Comparison of ENCODE assay signal across 1 cellular context in the genomic region with DNA sequence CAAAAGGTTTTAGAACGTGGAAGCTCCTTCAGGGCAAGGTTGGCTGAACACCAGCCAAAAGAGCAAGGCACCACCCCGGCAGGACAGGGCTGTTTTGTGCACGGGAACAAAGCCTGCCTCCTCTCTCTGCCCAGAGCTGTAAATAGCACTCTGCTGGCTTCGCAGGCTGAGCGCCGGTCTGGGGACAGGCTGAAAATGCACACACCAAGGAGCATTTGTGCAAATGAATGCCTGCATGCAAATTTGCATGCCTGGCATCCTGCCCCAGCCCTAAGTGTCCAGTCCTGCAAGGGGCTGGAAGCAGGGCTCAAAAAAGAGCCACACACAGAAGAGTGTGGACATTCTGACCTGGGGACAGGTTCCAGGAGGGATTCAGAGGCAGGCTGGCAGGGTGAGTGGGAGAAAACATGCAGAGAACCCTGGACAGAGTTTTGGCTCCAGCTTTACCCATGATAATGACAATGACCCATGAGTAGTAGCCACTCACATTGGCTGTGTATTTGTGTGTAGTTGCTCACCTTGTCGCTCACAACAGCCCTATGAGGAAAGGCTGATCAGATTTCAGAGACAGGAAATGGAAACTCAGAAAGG.
TF ChIP-seq lines count a peak whose summit lies in the region.

No MANE protein-coding gene starts in this region.

TF ChIP-seq in IMR-90, 13 proteins besides CTCF, POLR2A, EP300 and RAD21:
- TF ChIP-seq MAZ (IDR thresholded peaks at IDR 0.05; ENCODE audit: borderline replicate concordance, low read depth, low read length) (no peak), NFE2L2 (IDR thresholded peaks at IDR 0.05; ENCODE audit: low read depth, low read length) (no peak), CEBPB (IDR thresholded peaks at IDR 0.05; ENCODE audit: low read depth, low read length) (no peak)
- TF ChIP-seq, protein P1, sequence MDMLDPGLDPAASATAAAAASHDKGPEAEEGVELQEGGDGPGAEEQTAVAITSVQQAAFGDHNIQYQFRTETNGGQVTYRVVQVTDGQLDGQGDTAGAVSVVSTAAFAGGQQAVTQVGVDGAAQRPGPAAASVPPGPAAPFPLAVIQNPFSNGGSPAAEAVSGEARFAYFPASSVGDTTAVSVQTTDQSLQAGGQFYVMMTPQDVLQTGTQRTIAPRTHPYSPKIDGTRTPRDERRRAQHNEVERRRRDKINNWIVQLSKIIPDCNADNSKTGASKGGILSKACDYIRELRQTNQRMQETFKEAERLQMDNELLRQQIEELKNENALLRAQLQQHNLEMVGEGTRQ (IDR thresholded peaks at IDR 0.05; ENCODE audit: low read depth, low read length) = no peak
- TF ChIP-seq, protein P2, sequence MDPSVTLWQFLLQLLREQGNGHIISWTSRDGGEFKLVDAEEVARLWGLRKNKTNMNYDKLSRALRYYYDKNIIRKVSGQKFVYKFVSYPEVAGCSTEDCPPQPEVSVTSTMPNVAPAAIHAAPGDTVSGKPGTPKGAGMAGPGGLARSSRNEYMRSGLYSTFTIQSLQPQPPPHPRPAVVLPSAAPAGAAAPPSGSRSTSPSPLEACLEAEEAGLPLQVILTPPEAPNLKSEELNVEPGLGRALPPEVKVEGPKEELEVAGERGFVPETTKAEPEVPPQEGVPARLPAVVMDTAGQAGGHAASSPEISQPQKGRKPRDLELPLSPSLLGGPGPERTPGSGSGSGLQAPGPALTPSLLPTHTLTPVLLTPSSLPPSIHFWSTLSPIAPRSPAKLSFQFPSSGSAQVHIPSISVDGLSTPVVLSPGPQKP (IDR thresholded peaks at IDR 0.05; ENCODE audit: borderline replicate concordance, low read depth, low read length) = no peak
TF ChIP-seq in IMR-90: peak in this region for 0.
